Comparison of ENCODE assay signal across 9 cellular contexts in genomic region chr9:100602302-100602930, GRCh38. TPM values are rescaled to one million over a fixed set of nuclear protein-coding genes. Genes with fewer than 3 reads are reported as not detected.
A peak's percentile ranks its signal among the peaks of the same experiment; 100 is the strongest.
DNase-seq lines count a peak whose midpoint lies in the region; ATAC-seq and TF ChIP-seq lines count a peak whose summit lies in the region.
"Had no signal": no experiment of that assay in that cellular context is flagged by ENCODE, and none has a peak within 500 bp of the region (broad histone marks: within the 10 kb centered on the region; RNA-seq: fewer than 3 reads in every experiment).

No MANE protein-coding gene starts in this region.

- H3K4me1 Mint-ChIP-seq in activated naive CD4-positive, alpha-beta T cell treated with anti-CD3 and anti-CD28 coated beads for 36 hours (ENCODE audit: low read depth): peaks cover 15% of the 10 kb centered on the region
- peaks cover 19% of the 10 kb centered on the region for H3K4me1 Mint-ChIP-seq in activated naive CD4-positive, alpha-beta T cell treated with anti-CD3 and anti-CD28 coated beads, Interleukin-2, amount 10 ng/mL, durations not matched to agents 7 days and 5 days

- no peaks in the 10 kb centered on the region for H3K27me3 Mint-ChIP-seq in activated naive CD4-positive, alpha-beta T cell treated with anti-CD3 and anti-CD28 coated beads for 36 hours (ENCODE audit: low read depth)
- H3K27me3 Mint-ChIP-seq in activated naive CD4-positive, alpha-beta T cell treated with anti-CD3 and anti-CD28 coated beads, Interleukin-2, amount 10 ng/mL, durations not matched to agents 7 days and 5 days: peaks cover 8% of the 10 kb centered on the region

- TF ChIP-seq CTCF in WERI-Rb-1 (IDR thresholded peaks at IDR 0.05; ENCODE audit: low read depth, low read length) (peak; percentile 78), upper lobe of right lung (IDR thresholded peaks at IDR 0.05) (peak; percentile 60)

- no peak overlapping the region for H3K4me3 Mint-ChIP-seq in activated naive CD4-positive, alpha-beta T cell treated with anti-CD3 and anti-CD28 coated beads for 36 hours
- no peak overlapping the region for H3K4me3 Mint-ChIP-seq in activated naive CD4-positive, alpha-beta T cell treated with anti-CD3 and anti-CD28 coated beads, Interleukin-2, amount 10 ng/mL, durations not matched to agents 7 days and 5 days

- no peaks in the 10 kb centered on the region for H3K9me3 ChIP-seq in WERI-Rb-1 (ENCODE audit: severe bottlenecking)
- H3K9me3 ChIP-seq in upper lobe of right lung: no peaks in the 10 kb centered on the region

- H3K36me3 ChIP-seq in WERI-Rb-1 (no peaks in the 10 kb centered on the region), upper lobe of right lung (no peaks in the 10 kb centered on the region)

- no peaks in the 10 kb centered on the region for H3K36me3 Mint-ChIP-seq in activated naive CD4-positive, alpha-beta T cell treated with anti-CD3 and anti-CD28 coated beads for 36 hours (ENCODE audit: low read depth)
- H3K36me3 Mint-ChIP-seq in activated naive CD4-positive, alpha-beta T cell treated with anti-CD3 and anti-CD28 coated beads, Interleukin-2, amount 10 ng/mL, durations not matched to agents 7 days and 5 days: no peaks in the 10 kb centered on the region
- H3K36me3 Mint-ChIP-seq: CD4-positive, CD25-positive, alpha-beta regulatory T cell had no signal

- intact Hi-C loops in activated naive CD4-positive, alpha-beta T cell treated with anti-CD3 and anti-CD28 coated beads for 36 hours (cut with micrococcal nuclease): loop anchor here (1.0 to 5.0 kb wide), 2 partner anchors 110 to 709 kb away; no protein-coding TSS in a partner anchor
- intact Hi-C loops in upper lobe of right lung (cut with DNase I): no loop called here

- no peaks in the 10 kb centered on the region for H3K9me3 Mint-ChIP-seq in activated naive CD4-positive, alpha-beta T cell treated with anti-CD3 and anti-CD28 coated beads for 36 hours
- no peaks in the 10 kb centered on the region for H3K9me3 Mint-ChIP-seq in activated naive CD4-positive, alpha-beta T cell treated with anti-CD3 and anti-CD28 coated beads, Interleukin-2, amount 10 ng/mL, durations not matched to agents 7 days and 5 days

- H3K4me3 ChIP-seq in WERI-Rb-1 (ENCODE audit: low read depth, low read length) (no peak overlapping the region), upper lobe of right lung (no peak overlapping the region)

- DNase-seq in activated naive CD4-positive, alpha-beta T cell treated with anti-CD3 and anti-CD28 coated beads for 36 hours: peak; percentile 17
- no peak for DNase-seq in activated naive CD4-positive, alpha-beta T cell treated with anti-CD3 and anti-CD28 coated beads, Interleukin-2, amount 10 ng/mL, durations not matched to agents 7 days and 5 days
- DNase-seq in NCI-H2081 treated with DMSO at 0.1 percent for 48 hours (lab: John Stamatoyannopoulos, UW) (peak; percentile 18), WERI-Rb-1 (peak; percentile 73), iPS-NIHi7 (ENCODE audit: extremely low spot score) (peak; percentile 65), upper lobe of right lung (no peak), T-helper 9 cell (no peak)

- peak; percentile 56 for ATAC-seq in upper lobe of right lung
- ATAC-seq in HG02973 (IDR thresholded peaks at IDR 0.05; ENCODE audit: unreplicated experiment): no peak

- H3K4me1 ChIP-seq in upper lobe of right lung: peaks cover 15% of the 10 kb centered on the region

- H3K27ac ChIP-seq in WERI-Rb-1: no peak overlapping the region
- no peak overlapping the region for H3K27ac ChIP-seq in upper lobe of right lung

- CTCF ChIA-PET in activated naive CD4-positive, alpha-beta T cell treated with anti-CD3 and anti-CD28 coated beads for 36 hours (lab: Charles Lee): interaction anchor here (0.6 to 4.1 kb wide), 14 partner anchors 13 to 787 kb away, joined by 3 to 42 read pairs (median 4); no protein-coding TSS in a partner anchor
- CTCF ChIA-PET in activated naive CD4-positive, alpha-beta T cell treated with anti-CD3 and anti-CD28 coated beads, Interleukin-2, amount 10 ng/mL, durations not matched to agents 7 days and 5 days (lab: Charles Lee): interaction anchor here (1.1 to 4.9 kb wide), 5 partner anchors 18 to 709 kb away, joined by 3 to 43 read pairs (median 3); no protein-coding TSS in a partner anchor

- H3K27me3 ChIP-seq in WERI-Rb-1 (ENCODE audit: insufficient read depth, low read depth, severe bottlenecking) (no peaks in the 10 kb centered on the region), upper lobe of right lung (no peaks in the 10 kb centered on the region)

- no peak overlapping the region for H3K27ac Mint-ChIP-seq in activated naive CD4-positive, alpha-beta T cell treated with anti-CD3 and anti-CD28 coated beads for 36 hours
- H3K27ac Mint-ChIP-seq in activated naive CD4-positive, alpha-beta T cell treated with anti-CD3 and anti-CD28 coated beads, Interleukin-2, amount 10 ng/mL, durations not matched to agents 7 days and 5 days: no peak overlapping the region
- H3K27ac Mint-ChIP-seq: CD4-positive, CD25-positive, alpha-beta regulatory T cell had no signal

RNA-seq across cellular contexts. Expression of gene CAVIN4, which starts 24.5 kb away (rescaled TPM):
- not detected for total RNA-seq in activated naive CD4-positive, alpha-beta T cell treated with anti-CD3 and anti-CD28 coated beads for 36 hours
- total RNA-seq in upper lobe of right lung: 1.3 TPM

Comparison
In these comparisons a context has a peak if more than half of its experiments do, and no peak if none do; other contexts are left out.
1. DNase-seq: peak in activated naive CD4-positive, alpha-beta T cell treated with anti-CD3 and anti-CD28 coated beads for 36 hours (single experiment), NCI-H2081 treated with DMSO at 0.1 percent for 48 hours (single experiment), WERI-Rb-1 (single experiment) and iPS-NIHi7 (single experiment); none in activated naive CD4-positive, alpha-beta T cell treated with anti-CD3 and anti-CD28 coated beads, Interleukin-2, amount 10 ng/mL, durations not matched to agents 7 days and 5 days (single experiment), upper lobe of right lung (single experiment) and T-helper 9 cell (single experiment).